Comparison of ENCODE assay signal across 8 cellular contexts in genomic region chr1:206663832-206664652, GRCh38. TPM values are rescaled to one million over a fixed set of nuclear protein-coding genes. Genes with fewer than 3 reads are reported as not detected.
DNase-seq lines count a peak whose midpoint lies in the region; ATAC-seq lines count a peak whose summit lies in the region.

No MANE protein-coding gene starts in this region.

- peaks cover 61% of the 10 kb centered on the region for H3K27me3 Mint-ChIP-seq in T-helper 17 cell

- peak; percentile 62 for ATAC-seq in GM21717 (IDR thresholded peaks at IDR 0.05; ENCODE audit: unreplicated experiment)
- ATAC-seq in T-helper 17 cell, result peak; percentile 87

- peak overlapping the region; percentile 49 for H3K4me3 Mint-ChIP-seq in T-helper 17 cell

- peaks cover 29 to 45% (median 40%) of the 10 kb centered on the region in 3 donors for H3K4me1 ChIP-seq in skeletal muscle tissue (ENCODE audit: control insufficient read depth in 3 of 3, insufficient read depth in 3 of 3, low read length in 3 of 3)

- DNase-seq in CMK (ENCODE audit: low read depth) (peak; percentile 73), NCI-H1436 treated with DMSO at 0.1 percent for 48 hours (lab: John Stamatoyannopoulos, UW) (peak; percentile 68), T-helper 17 cell (peak; percentile 40 to 64 (median 44)), anterior cingulate cortex (lab: John Stamatoyannopoulos, UW) (peak in 39 of 58 donors; percentile 12 to 65 (median 30)), hypothalamus (lab: John Stamatoyannopoulos, UW) (peak in 37 of 51 donors; percentile 8 to 77 (median 28)), occipital lobe (lab: John Stamatoyannopoulos, UW) (no peak)

- H3K9ac ChIP-seq in skeletal muscle tissue (ENCODE audit: low read depth in 1 of 3, low read length in 3 of 3), result peak overlapping the region; percentile 48 to 87 (median 63)

- H3K27ac ChIP-seq in skeletal muscle tissue (ENCODE audit: low read depth, low read length), result peak overlapping the region; percentile 84

- H3K4me1 Mint-ChIP-seq in T-helper 17 cell, result peaks cover 9% of the 10 kb centered on the region

- H3K36me3 Mint-ChIP-seq in T-helper 17 cell (ENCODE audit: low read depth), result peaks cover 8% of the 10 kb centered on the region

- no peaks in the 10 kb centered on the region for H3K27me3 ChIP-seq in skeletal muscle tissue (ENCODE audit: control insufficient read depth in 3 of 3, insufficient read depth in 3 of 3, low read length in 3 of 3)

- H3K27ac Mint-ChIP-seq in T-helper 17 cell, result no peak overlapping the region

- no peaks in the 10 kb centered on the region for H3K36me3 ChIP-seq in skeletal muscle tissue (ENCODE audit: control insufficient read depth in 3 of 3, insufficient read depth in 3 of 3, low read length in 3 of 3)

- H3K9me3 ChIP-seq in T-helper 17 cell (ENCODE audit: control insufficient read depth, low read length, poor library complexity, severe bottlenecking) (no peaks in the 10 kb centered on the region), skeletal muscle tissue (ENCODE audit: control insufficient read depth in 3 of 3, low read length in 3 of 3) (no peaks in the 10 kb centered on the region)

- peak overlapping the region; percentile 55 to 71 (median 55) for H3K4me3 ChIP-seq in skeletal muscle tissue (ENCODE audit: low read length in 3 of 3)

RNA-seq across cellular contexts. Expression of gene MAPKAPK2, which starts 20.7 kb away (rescaled TPM):
- total RNA-seq in T-helper 17 cell (100 to 1,000 TPM; 181 to 182 TPM), skeletal muscle tissue (26.6 TPM), occipital lobe (8.1 TPM)

RNA-seq across cellular contexts. Expression of gene DYRK3, which starts 28.7 kb away (rescaled TPM):
- total RNA-seq in T-helper 17 cell, result 1 to 10 TPM; 3.0 to 3.6 TPM
- 13.0 TPM for total RNA-seq in skeletal muscle tissue
- 18.2 TPM for total RNA-seq in occipital lobe

RNA-seq across cellular contexts. Expression of gene EIF2D, which starts 51.8 kb away (rescaled TPM):
- total RNA-seq in T-helper 17 cell (10 to 100 TPM; 43.6 to 45.4 TPM), skeletal muscle tissue (25.6 TPM), occipital lobe (12.5 TPM)
